In the genomic region with DNA sequence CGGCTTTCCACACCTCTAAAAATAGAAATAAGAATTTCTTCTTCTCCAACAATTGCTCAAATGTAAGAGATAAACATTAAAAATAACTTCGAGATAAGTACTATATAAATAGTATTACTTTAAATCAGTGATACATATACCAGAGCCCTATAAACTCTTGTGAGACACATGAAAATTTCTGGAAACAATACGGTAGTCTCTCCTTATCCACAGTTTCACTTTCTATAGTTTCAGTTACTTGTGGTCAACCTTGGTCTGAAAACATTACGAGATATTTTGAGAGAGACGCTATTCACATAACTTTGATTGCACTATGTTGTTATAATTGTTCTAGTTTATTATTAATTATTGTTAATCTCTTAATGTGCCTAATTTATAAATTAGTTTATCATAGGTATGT, we compare ENCODE assay signal across 19 cellular contexts.
DNase-seq lines count a peak whose midpoint lies in the region; ATAC-seq, FAIRE-seq and TF ChIP-seq lines count a peak whose summit lies in the region.
"Had no signal": no experiment of that assay in that cellular context is flagged by ENCODE, and none has a peak within 500 bp of the region (broad histone marks: within the 10 kb centered on the region; RNA-seq: fewer than 3 reads in every experiment).

No MANE protein-coding gene starts in this region.

- TF ChIP-seq EP300 in SK-N-SH (IDR thresholded peaks at IDR 0.05; ENCODE audit: borderline replicate concordance in 1 of 2, low read depth in 1 of 2, low read length in 1 of 2), result no peak

- H3K79me2 ChIP-seq in SK-N-SH (ENCODE audit: insufficient read depth) (no peaks in the 10 kb centered on the region), osteoblast (ENCODE audit: insufficient read depth, low read length) (no peaks in the 10 kb centered on the region)

- H3K36me3 ChIP-seq in SK-N-SH (replicated peaks in 1 of 2; ENCODE audit: control insufficient read depth in 1 of 2, insufficient read depth in 2 of 2, low read length in 1 of 2), result no peaks in the 10 kb centered on the region
- H3K36me3 ChIP-seq in osteoblast (ENCODE audit: insufficient read depth, low read length), result no peaks in the 10 kb centered on the region

- H3K27ac ChIP-seq in SK-N-SH (ENCODE audit: low read depth in 2 of 2, low read length in 1 of 2) (no peak overlapping the region), osteoblast (ENCODE audit: low read depth, low read length) (no peak overlapping the region)
- H3K27ac ChIP-seq: A549 had no signal

- H2AFZ ChIP-seq in SK-N-SH (ENCODE audit: low read depth) (no peak overlapping the region), osteoblast (ENCODE audit: low read length) (no peak overlapping the region)

- DNase-seq in SK-N-SH (no peak), MV-4-11 (lab: John Stamatoyannopoulos, UW) (peak; percentile 40), OCI-M1 (lab: John Stamatoyannopoulos, UW) (peak; percentile 76), osteoblast (ENCODE audit: insufficient read length, low spot score, missing footprints) (no peak), G401 (ENCODE audit: low spot score) (no peak)
- DNase-seq: CD8-positive, alpha-beta T cell; COR-L47; DMS153; DMS79 treated with DMSO at 0.1 percent for 48 hours; EL; GDM1; HCEC 1CT had no signal

- 20% methylated on average over 5 of the region's 5 CpGs for WGBS in SK-N-SH (ENCODE audit: low lambda C conversion rate)

- TF ChIP-seq RAD21 in SK-N-SH (IDR thresholded peaks at IDR 0.05; ENCODE audit: low read length), result no peak

- no peaks in the 10 kb centered on the region for H3F3A ChIP-seq in SK-N-SH (replicated peaks; ENCODE audit: insufficient read depth)

- FAIRE-seq in islet of Langerhans (lab: Jason Lieb, UNC), result peak; percentile 69
- FAIRE-seq: A549, D721Med, GM12892, H1 had no signal

- H4K20me1 ChIP-seq in SK-N-SH (ENCODE audit: insufficient read depth) (no peaks in the 10 kb centered on the region), osteoblast (ENCODE audit: insufficient read depth, low read length) (no peaks in the 10 kb centered on the region)

- H3K4me2 ChIP-seq in SK-N-SH (0 out of 2 replicates have a peak overlapping the region, but pooled peaks have one; percentile 18), osteoblast (ENCODE audit: insufficient read depth, low read length) (no peak overlapping the region)
- H3K4me2 ChIP-seq: A549 had no signal

- CTCF ChIA-PET in SK-N-SH (lab: Yijun Ruan, JAX), result no interaction called here

- POLR2A ChIA-PET in SK-N-SH (lab: Yijun Ruan, JAX), result no interaction called here

- H3K4me1 ChIP-seq in SK-N-SH (ENCODE audit: control insufficient read depth in 1 of 2, insufficient read depth in 2 of 2, low read depth in 1 of 2, low read length in 1 of 2) (no peaks in the 10 kb centered on the region), osteoblast (ENCODE audit: insufficient read depth, low read length) (no peaks in the 10 kb centered on the region)
- H3K4me1 ChIP-seq: A549 had no signal

- no peaks in the 10 kb centered on the region for H3K9me2 ChIP-seq in SK-N-SH

- H3K9ac ChIP-seq in SK-N-SH, result no peak overlapping the region

- in situ Hi-C loops in G401 (cut with HindIII; ENCODE audit: low sequenced_read_pairs), result no loop called here

- TF ChIP-seq CTCF in SK-N-SH (IDR thresholded peaks at IDR 0.05), result no peak
- no peak for TF ChIP-seq CTCF in osteoblast (IDR thresholded peaks at IDR 0.05; ENCODE audit: extremely low read depth, low read depth, low read length)

- ATAC-seq in SK-N-SH treated with all-trans-retinoic acid at 6 μM for 48 hours (no peak), HG03521 (IDR thresholded peaks at IDR 0.05; ENCODE audit: unreplicated experiment) (no peak)
- ATAC-seq: A549; CD8-positive, alpha-beta T cell had no signal

- H3K27me3 ChIP-seq in SK-N-SH (ENCODE audit: insufficient read depth), result no peaks in the 10 kb centered on the region
- H3K27me3 ChIP-seq in osteoblast (ENCODE audit: insufficient read depth, low read length), result no peaks in the 10 kb centered on the region

- H3K9me3 ChIP-seq in SK-N-SH, result no peaks in the 10 kb centered on the region
- no peaks in the 10 kb centered on the region for H3K9me3 ChIP-seq in osteoblast (ENCODE audit: low read depth, low read length)
- H3K9me3 ChIP-seq: A549 had no signal

- H3K4me3 ChIP-seq in SK-N-SH (ENCODE audit: low read depth in 2 of 2, low read length in 1 of 2), result no peak overlapping the region
- no peak overlapping the region for H3K4me3 ChIP-seq in osteoblast (ENCODE audit: insufficient read depth, low read length)
- H3K4me3 ChIP-seq: A549 had no signal

TF ChIP-seq in SK-N-SH, 30 proteins besides CTCF, POLR2A, EP300 and RAD21 (continues in another document):
- no peak for TF ChIP-seq REST (IDR thresholded peaks at IDR 0.05; ENCODE audit: low read depth, low read length)
- no peak for TF ChIP-seq ELF1 (IDR thresholded peaks at IDR 0.05)
- TF ChIP-seq IRF3 (IDR thresholded peaks at IDR 0.05; ENCODE audit: low read depth, low read length), result no peak
- no peak for TF ChIP-seq POLR2AphosphoS5 (IDR thresholded peaks at IDR 0.05; ENCODE audit: low read depth, low read length)
- no peak for TF ChIP-seq MEF2A (IDR thresholded peaks at IDR 0.05; ENCODE audit: borderline replicate concordance, low read depth)

TF ChIP-seq in SK-N-SH treated with all-trans-retinoic acid at 6 μM for 48 hours, 23 proteins besides CTCF, POLR2A, EP300 and RAD21:
- TF ChIP-seq TOX (CRISPR knock-in tag; IDR thresholded peaks at IDR 0.05; ENCODE audit: borderline replicate concordance) (no peak), CREB5 (CRISPR knock-in tag; IDR thresholded peaks at IDR 0.05; ENCODE audit: low read depth) (no peak), ZC3H10 (CRISPR knock-in tag; IDR thresholded peaks at IDR 0.05) (no peak)

Comparison
In these comparisons a context has a peak if more than half of its experiments do, and no peak if none do; other contexts are left out.
1. DNase-seq: peak in MV-4-11 (single experiment) and OCI-M1 (single experiment); none in SK-N-SH (single experiment), osteoblast (single experiment) and G401 (single experiment).